In genomic region chr2:215680605-215681598, GRCh38 we compare ENCODE assay signal across 1 cellular context.
TF ChIP-seq lines count a peak whose summit lies in the region.

No MANE protein-coding gene starts in this region.

TF ChIP-seq in HepG2, 621 proteins besides CTCF, POLR2A, EP300 and RAD21 (continued from another document and continues in another):
- no peak for TF ChIP-seq ZNF850 (CRISPR knock-in tag; conservative IDR thresholded peaks at IDR 0.05)
- TF ChIP-seq MEIS1 (CRISPR knock-in tag; IDR thresholded peaks at IDR 0.05; ENCODE audit: borderline replicate concordance): peak; percentile 95
- TF ChIP-seq TRIM22 (IDR thresholded peaks at IDR 0.05): no peak
- no peak; the same call in 1 of the 2 replicates for TF ChIP-seq AHR (CRISPR knock-in tag; IDR thresholded peaks at IDR 0.05)
- TF ChIP-seq ZNF44 (CRISPR knock-in tag; IDR thresholded peaks at IDR 0.05): 0 out of 2 replicates have a peak, but pooled peaks have one; percentile 33
- TF ChIP-seq RELA (CRISPR knock-in tag; IDR thresholded peaks at IDR 0.05): no peak
- TF ChIP-seq MIXL1 (CRISPR knock-in tag; IDR thresholded peaks at IDR 0.05): peak; percentile 96
- TF ChIP-seq ATF7-NPFF (CRISPR knock-in tag; IDR thresholded peaks at IDR 0.05; ENCODE audit: low read depth): peak; percentile 44; the same call in 1 of the 2 replicates
- peak; percentile 96 for TF ChIP-seq SOX5 (CRISPR knock-in tag; IDR thresholded peaks at IDR 0.05; ENCODE audit: borderline replicate concordance)
- TF ChIP-seq SRSF9 (IDR thresholded peaks at IDR 0.05; ENCODE audit: borderline replicate concordance, insufficient read depth, low read depth, low read length, poor library complexity, severe bottlenecking): no peak
- TF ChIP-seq, protein P1, sequence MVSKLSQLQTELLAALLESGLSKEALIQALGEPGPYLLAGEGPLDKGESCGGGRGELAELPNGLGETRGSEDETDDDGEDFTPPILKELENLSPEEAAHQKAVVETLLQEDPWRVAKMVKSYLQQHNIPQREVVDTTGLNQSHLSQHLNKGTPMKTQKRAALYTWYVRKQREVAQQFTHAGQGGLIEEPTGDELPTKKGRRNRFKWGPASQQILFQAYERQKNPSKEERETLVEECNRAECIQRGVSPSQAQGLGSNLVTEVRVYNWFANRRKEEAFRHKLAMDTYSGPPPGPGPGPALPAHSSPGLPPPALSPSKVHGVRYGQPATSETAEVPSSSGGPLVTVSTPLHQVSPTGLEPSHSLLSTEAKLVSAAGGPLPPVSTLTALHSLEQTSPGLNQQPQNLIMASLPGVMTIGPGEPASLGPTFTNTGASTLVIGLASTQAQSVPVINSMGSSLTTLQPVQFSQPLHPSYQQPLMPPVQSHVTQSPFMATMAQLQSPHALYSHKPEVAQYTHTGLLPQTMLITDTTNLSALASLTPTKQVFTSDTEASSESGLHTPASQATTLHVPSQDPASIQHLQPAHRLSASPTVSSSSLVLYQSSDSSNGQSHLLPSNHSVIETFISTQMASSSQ (IDR thresholded peaks at IDR 0.05; ENCODE audit: low read depth): peak; percentile 96
- TF ChIP-seq, protein P1 (CRISPR knock-in tag; IDR thresholded peaks at IDR 0.05; ENCODE audit: borderline replicate concordance): peak; percentile 98
- no peak for TF ChIP-seq ZNF547 (CRISPR knock-in tag; IDR thresholded peaks at IDR 0.05)
- TF ChIP-seq ARNTL (CRISPR knock-in tag; IDR thresholded peaks at IDR 0.05): peak; percentile 90
- TF ChIP-seq LCORL (IDR thresholded peaks at IDR 0.05): peak; percentile 55; the same call in 1 of the 2 replicates
- peak; percentile 96 for TF ChIP-seq LCORL (CRISPR knock-in tag; IDR thresholded peaks at IDR 0.05)
- peak; percentile 76 for TF ChIP-seq MAFF (IDR thresholded peaks at IDR 0.05; ENCODE audit: low read depth, low read length)
- no peak for TF ChIP-seq ZNF292 (CRISPR knock-in tag; IDR thresholded peaks at IDR 0.05; ENCODE audit: borderline replicate concordance, low read depth)
- TF ChIP-seq, protein P2, sequence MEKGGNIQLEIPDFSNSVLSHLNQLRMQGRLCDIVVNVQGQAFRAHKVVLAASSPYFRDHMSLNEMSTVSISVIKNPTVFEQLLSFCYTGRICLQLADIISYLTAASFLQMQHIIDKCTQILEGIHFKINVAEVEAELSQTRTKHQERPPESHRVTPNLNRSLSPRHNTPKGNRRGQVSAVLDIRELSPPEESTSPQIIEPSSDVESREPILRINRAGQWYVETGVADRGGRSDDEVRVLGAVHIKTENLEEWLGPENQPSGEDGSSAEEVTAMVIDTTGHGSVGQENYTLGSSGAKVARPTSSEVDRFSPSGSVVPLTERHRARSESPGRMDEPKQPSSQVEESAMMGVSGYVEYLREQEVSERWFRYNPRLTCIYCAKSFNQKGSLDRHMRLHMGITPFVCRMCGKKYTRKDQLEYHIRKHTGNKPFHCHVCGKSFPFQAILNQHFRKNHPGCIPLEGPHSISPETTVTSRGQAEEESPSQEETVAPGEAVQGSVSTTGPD (CRISPR knock-in tag; IDR thresholded peaks at IDR 0.05): peak; percentile 100
- 0 out of 2 replicates have a peak, but pooled peaks have one; percentile 44 for TF ChIP-seq ZNF33B (CRISPR knock-in tag; IDR thresholded peaks at IDR 0.05)
- peak; percentile 43; the same call in 1 of the 2 replicates for TF ChIP-seq ZHX1 (CRISPR knock-in tag; IDR thresholded peaks at IDR 0.05; ENCODE audit: low read depth)
- TF ChIP-seq KDM2A (CRISPR knock-in tag; IDR thresholded peaks at IDR 0.05; ENCODE audit: borderline replicate concordance, low read depth): no peak; the same call in 1 of the 2 replicates
- TF ChIP-seq NR2F1 (CRISPR knock-in tag; IDR thresholded peaks at IDR 0.05): 0 out of 4 replicates have a peak, but pooled peaks of 1 of the 2 experiments have one; percentile 28
- TF ChIP-seq ZFP36L1 (CRISPR knock-in tag; IDR thresholded peaks at IDR 0.05): 0 out of 2 replicates have a peak, but pooled peaks have one; percentile 64
- no peak for TF ChIP-seq THAP8 (CRISPR knock-in tag; IDR thresholded peaks at IDR 0.05; ENCODE audit: borderline replicate concordance)
- TF ChIP-seq ARID5B (CRISPR knock-in tag; IDR thresholded peaks at IDR 0.05): peak; percentile 98
- no peak; the same call in 1 of the 2 replicates for TF ChIP-seq ZNF687 (CRISPR knock-in tag; IDR thresholded peaks at IDR 0.05)
- peak; percentile 77 for TF ChIP-seq ZKSCAN8 (CRISPR knock-in tag; IDR thresholded peaks at IDR 0.05; ENCODE audit: borderline replicate concordance)
- no peak for TF ChIP-seq ZNF446 (CRISPR knock-in tag; IDR thresholded peaks at IDR 0.05)
- no peak; the same call in 1 of the 2 replicates for TF ChIP-seq ZNF703 (CRISPR knock-in tag; IDR thresholded peaks at IDR 0.05; ENCODE audit: borderline replicate concordance)
- no peak for TF ChIP-seq ZBTB44 (CRISPR knock-in tag; IDR thresholded peaks at IDR 0.05)
- peak; percentile 95 for TF ChIP-seq FOXA3 (CRISPR knock-in tag; IDR thresholded peaks at IDR 0.05)
- no peak for TF ChIP-seq AGO2 (optimal IDR thresholded peaks at IDR 0.05; ENCODE audit: low read depth, low read length)
- TF ChIP-seq ZNF660 (CRISPR knock-in tag; IDR thresholded peaks at IDR 0.05; ENCODE audit: borderline replicate concordance, low read depth): no peak
- TF ChIP-seq ZFY (CRISPR knock-in tag; IDR thresholded peaks at IDR 0.05): peak; percentile 62
- TF ChIP-seq RARG (CRISPR knock-in tag; IDR thresholded peaks at IDR 0.05; ENCODE audit: low read depth): peak; percentile 46; the same call in 1 of the 2 replicates
- no peak for TF ChIP-seq ZNF598 (CRISPR knock-in tag; IDR thresholded peaks at IDR 0.05; ENCODE audit: borderline replicate concordance)
- TF ChIP-seq CREB1 (IDR thresholded peaks at IDR 0.05): peak; percentile 30; the same call in 1 of the 2 replicates
- TF ChIP-seq CREB1 (CRISPR knock-in tag; IDR thresholded peaks at IDR 0.05): peak; percentile 93
- peak; percentile 38; the same call in 1 of the 2 replicates for TF ChIP-seq GABPB1 (CRISPR knock-in tag; IDR thresholded peaks at IDR 0.05)
- TF ChIP-seq HNRNPUL1 (IDR thresholded peaks at IDR 0.05; ENCODE audit: low read depth, low read length): no peak
- TF ChIP-seq RFXANK (CRISPR knock-in tag; IDR thresholded peaks at IDR 0.05): peak; percentile 79; the same call in 1 of the 2 replicates
- no peak; the same call in 1 of the 2 replicates for TF ChIP-seq ZNF782 (CRISPR knock-in tag; IDR thresholded peaks at IDR 0.05; ENCODE audit: borderline replicate concordance)
